Comparison of ENCODE assay signal across 18 cellular contexts in genomic region chr11:27174672-27175210, GRCh38.
"Had no signal": no experiment of that assay in that cellular context is flagged by ENCODE, and none has a peak within 500 bp of the region (broad histone marks: within the 10 kb centered on the region; RNA-seq: fewer than 3 reads in every experiment).

No MANE protein-coding gene starts in this region.

- FAIRE-seq: endothelial cell of umbilical vein had no signal

- H3K36me3 ChIP-seq: spleen, tibial artery had no signal

- H3K27ac ChIP-seq: spleen, tibial artery had no signal

- H3K4me1 ChIP-seq: spleen, tibial artery had no signal

- ATAC-seq: activated CD8-positive, alpha-beta T cell treated with anti-CD3 and anti-CD28 coated beads for 36 hours; activated T-helper 17 cell treated with anti-CD3 and anti-CD28 coated beads, Interleukin-2, amount 50 U/mL, for 72 hours had no signal

- DNase-seq: activated CD4-positive, alpha-beta T cell treated with anti-CD3 and anti-CD28 coated beads, Interleukin-2, amount 10 ng/mL, durations not matched to agents 24 days and 14 days; activated CD8-positive, alpha-beta T cell treated with anti-CD3 and anti-CD28 coated beads for 36 hours; activated naive CD4-positive, alpha-beta T cell treated with Interleukin-2 at 50 U/mL for 16 hours; activated naive CD8-positive, alpha-beta T cell treated with anti-CD3 and anti-CD28 coated beads, Interleukin-2, amount 10 ng/mL, durations not matched to agents 7 days and 5 days; activated T-cell treated with anti-CD3 and anti-CD28 coated beads, Interleukin-2, amount 50 U/mL, for 1 hour; amygdala; dermis blood vessel endothelial cell; effector memory CD4-positive, alpha-beta T cell; foreskin melanocyte; glutamatergic neuron; hypothalamus; islet precursor cell; midbrain; spleen; stimulated activated naive CD4-positive, alpha-beta T cell; tibial artery had no signal

- H3K4me3 ChIP-seq: spleen, tibial artery had no signal

- H3K9me3 ChIP-seq: spleen, tibial artery had no signal
